ENCODE assay signal across 25 cellular contexts in genomic region chr18:22964722-22965121, GRCh38.
"Had no signal": no experiment of that assay in that cellular context is flagged by ENCODE, and none has a peak within 500 bp of the region (broad histone marks: within the 10 kb centered on the region; RNA-seq: fewer than 3 reads in every experiment).

No MANE protein-coding gene starts in this region.

- H3K9me3 ChIP-seq: gastrocnemius medialis, lower lobe of right lung, ovary, psoas muscle, sigmoid colon, stomach, thyroid gland, vagina had no signal

- DNase-seq: dorsolateral prefrontal cortex; effector CD4-positive, alpha-beta T cell; endodermal cell; foreskin fibroblast; gastrocnemius medialis; head of caudate nucleus; left ventricle myocardium superior; lower lobe of right lung; naive thymus-derived CD8-positive, alpha-beta T cell; nephron progenitor cell; occipital lobe; ovary; posterior cingulate gyrus; psoas muscle; right cardiac atrium; sigmoid colon; stimulated activated CD4-positive, alpha-beta T cell treated with anti-CD3 and anti-CD28 coated beads, Interleukin-2, amount 100 ng/mL, for 24 hours; stimulated activated CD4-positive, alpha-beta T cell treated with anti-CD3 and anti-CD28 coated beads, Interleukin-4, amount 100 ng/mL, for 24 hours; stimulated activated naive CD4-positive, alpha-beta T cell treated with Interleukin-2 at 50 U/mL for 16 hours; stomach; thyroid gland had no signal

- H3K27me3 Mint-ChIP-seq: naive thymus-derived CD8-positive, alpha-beta T cell had no signal

- H3K4me3 Mint-ChIP-seq: endodermal cell; naive thymus-derived CD8-positive, alpha-beta T cell; nephron progenitor cell; stimulated activated effector memory CD8-positive, alpha-beta T cell treated with anti-CD3 and anti-CD28 coated beads, Interleukin-12 subunit alpha, Interleukin-12 subunit beta, amount 100 ng/mL, for 72 hours had no signal

- H3K4me3 ChIP-seq: dorsolateral prefrontal cortex, gastrocnemius medialis, lower lobe of right lung, ovary, psoas muscle, sigmoid colon, stomach, thyroid gland, vagina had no signal

- H3K9me3 Mint-ChIP-seq: endodermal cell; naive thymus-derived CD8-positive, alpha-beta T cell; nephron progenitor cell; stimulated activated effector memory CD8-positive, alpha-beta T cell treated with anti-CD3 and anti-CD28 coated beads, Interleukin-12 subunit alpha, Interleukin-12 subunit beta, amount 100 ng/mL, for 72 hours had no signal

- H3K4me1 ChIP-seq: gastrocnemius medialis, lower lobe of right lung, psoas muscle, sigmoid colon, stomach, vagina had no signal

- H3K36me3 Mint-ChIP-seq: naive thymus-derived CD8-positive, alpha-beta T cell had no signal

- H3K27me3 ChIP-seq: dorsolateral prefrontal cortex, gastrocnemius medialis, ovary, sigmoid colon, stomach, thyroid gland, vagina had no signal

- ATAC-seq: esophagus mucosa; gastrocnemius medialis; left ventricle myocardium superior; lower lobe of right lung; naive thymus-derived CD8-positive, alpha-beta T cell; psoas muscle; right cardiac atrium; stimulated activated effector memory CD8-positive, alpha-beta T cell treated with anti-CD3 and anti-CD28 coated beads, Interleukin-12 subunit alpha, Interleukin-12 subunit beta, amount 100 ng/mL, for 72 hours had no signal

- H3K36me3 ChIP-seq: gastrocnemius medialis, lower lobe of right lung, ovary, sigmoid colon, thyroid gland, vagina had no signal

- H3K27ac Mint-ChIP-seq: naive thymus-derived CD8-positive, alpha-beta T cell; nephron progenitor cell; stimulated activated effector memory CD8-positive, alpha-beta T cell treated with anti-CD3 and anti-CD28 coated beads, Interleukin-12 subunit alpha, Interleukin-12 subunit beta, amount 100 ng/mL, for 72 hours had no signal

- H3K27ac ChIP-seq: dorsolateral prefrontal cortex, epithelial cell of prostate, gastrocnemius medialis, lower lobe of right lung, ovary, psoas muscle, sigmoid colon, stomach, thyroid gland, vagina had no signal

- H3K4me1 Mint-ChIP-seq: naive thymus-derived CD8-positive, alpha-beta T cell; stimulated activated effector memory CD8-positive, alpha-beta T cell treated with anti-CD3 and anti-CD28 coated beads, Interleukin-12 subunit alpha, Interleukin-12 subunit beta, amount 100 ng/mL, for 72 hours had no signal
